ENCODE assay signal across 9 cellular contexts in the genomic region with DNA sequence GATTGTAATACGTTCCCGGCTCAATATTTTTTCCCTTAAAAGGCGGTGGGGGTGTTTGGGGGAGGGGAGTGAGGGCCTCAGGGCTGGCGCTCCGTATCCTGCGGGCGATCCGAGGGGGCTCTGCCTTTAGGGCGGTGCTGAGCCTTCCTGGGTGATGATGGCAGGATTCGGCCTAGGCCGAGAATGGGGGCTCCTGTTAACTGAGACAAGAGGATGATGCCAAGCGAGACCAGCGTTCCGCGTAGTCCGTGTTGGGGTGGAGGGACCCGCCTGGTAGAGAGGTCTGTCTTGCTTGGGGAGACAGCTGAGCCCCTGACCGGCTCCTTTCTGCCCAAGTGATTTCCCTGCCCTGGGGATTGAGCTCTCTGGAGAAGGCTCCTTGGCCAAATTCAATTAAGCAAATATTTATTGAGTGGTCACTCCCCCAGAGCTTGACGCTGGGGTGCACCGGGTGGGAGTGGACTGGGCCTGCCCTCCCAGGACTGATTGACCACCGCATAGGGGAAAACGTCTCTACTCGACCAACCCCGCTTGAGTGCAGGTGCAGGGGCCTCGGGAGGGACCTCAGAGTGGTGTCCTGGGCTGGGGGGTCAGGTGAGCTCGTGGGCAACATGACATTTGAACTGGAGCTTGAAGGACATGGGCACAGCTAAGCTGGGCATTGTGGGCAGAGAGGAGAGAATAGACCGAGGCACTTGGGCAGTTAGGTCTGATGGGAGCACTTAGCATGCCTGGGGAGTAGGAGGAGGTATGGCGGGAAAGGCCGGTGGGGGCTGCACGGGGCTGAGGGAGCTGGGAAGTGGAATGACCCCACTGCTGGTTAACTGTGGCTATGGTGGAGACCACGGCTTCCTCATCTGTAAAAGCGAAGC. TPM values are rescaled to one million over a fixed set of nuclear protein-coding genes. Genes with fewer than 3 reads are reported as not detected.
DNase-seq lines count a peak whose midpoint lies in the region; ATAC-seq, FAIRE-seq and TF ChIP-seq lines count a peak whose summit lies in the region.
"Had no signal": no experiment of that assay in that cellular context is flagged by ENCODE, and none has a peak within 500 bp of the region (broad histone marks: within the 10 kb centered on the region; RNA-seq: fewer than 3 reads in every experiment).

No MANE protein-coding gene starts in this region.

- H3K4me1 ChIP-seq in HepG2 (ENCODE audit: insufficient read depth, low read length) = peaks cover 72% of the 10 kb centered on the region

- no peak overlapping the region for H2AFZ ChIP-seq in HepG2 (ENCODE audit: low read length)

- peak overlapping the region; percentile 94 for H3K4me2 ChIP-seq in HepG2 (ENCODE audit: low read depth, low read length)

- peak overlapping the region; percentile 77 to 82 (median 79) for H3K4me3 ChIP-seq in HepG2 (replicated peaks in 1 of 3; ENCODE audit: insufficient read depth in 1 of 3, low read depth in 2 of 3, low read length in 3 of 3)

- CTCF ChIA-PET in HepG2 (lab: Yijun Ruan, JAX; ENCODE audit: low intra/inter-chr PET ratio, low total read pairs) = no interaction called here

- peaks cover 50% of the 10 kb centered on the region for H3K27me3 Mint-ChIP-seq in T-helper 1 cell treated with Interleukin-12 subunit alpha and Interleukin-12 subunit beta and Interleukin-4 antibody, amounts not matched to agents 30 μg/mL and 1 μg/mL, for 36 hours (ENCODE audit: low read depth)
- H3K27me3 Mint-ChIP-seq in activated T-helper 2 cell treated with anti-CD3 and anti-CD28 coated beads, Interferon-gamma antibody, Interleukin-2, Interleukin-4, amounts not matched to agents 10 μg/mL and 5 μg/mL and 100 μg/mL, durations not matched to agents 14 hours and 24 hours and 36 hours (ENCODE audit: low read depth) = peaks cover 46% of the 10 kb centered on the region

- no peak for ATAC-seq in HepG2

- DNase-seq in T-helper 1 cell = no peak
- no peak for DNase-seq in activated T-helper 2 cell treated with anti-CD3 and anti-CD28 coated beads, Interferon-gamma antibody, Interleukin-2, Interleukin-4, amounts not matched to agents 10 μg/mL and 5 μg/mL and 100 μg/mL, durations not matched to agents 14 hours and 24 hours and 36 hours (ENCODE audit: low spot score)
- no peak for DNase-seq in HepG2 (ENCODE audit: low spot score)
- no peak for DNase-seq in substantia nigra (lab: John Stamatoyannopoulos, UW)
- no peak for DNase-seq in stimulated activated CD8-positive, alpha-beta memory T cell treated with anti-CD3 and anti-CD28 coated beads, Interleukin-4, amount 100 ng/mL, for 48 hours
- DNase-seq in SIG-M5 (lab: John Stamatoyannopoulos, UW) = no peak
- DNase-seq in DMS53 (lab: John Stamatoyannopoulos, UW) = no peak
- DNase-seq: erythroblast had no signal

- no peaks in the 10 kb centered on the region for H3K36me3 Mint-ChIP-seq in T-helper 1 cell treated with Interleukin-12 subunit alpha and Interleukin-12 subunit beta and Interleukin-4 antibody, amounts not matched to agents 30 μg/mL and 1 μg/mL, for 36 hours (ENCODE audit: low read depth)
- no peaks in the 10 kb centered on the region for H3K36me3 Mint-ChIP-seq in activated T-helper 2 cell treated with anti-CD3 and anti-CD28 coated beads, Interferon-gamma antibody, Interleukin-2, Interleukin-4, amounts not matched to agents 10 μg/mL and 5 μg/mL and 100 μg/mL, durations not matched to agents 14 hours and 24 hours and 36 hours (ENCODE audit: low read depth)

- no peaks in the 10 kb centered on the region for H3K9me3 ChIP-seq in HepG2 (ENCODE audit: low read length)

- no peak for TF ChIP-seq CTCF in HepG2 (CRISPR knock-in tag; IDR thresholded peaks at IDR 0.05)

- BruUV-seq in HepG2 (replicated peaks; lab: Mats Ljungman, UMichigan) = TSS peak; percentile 46

- intact Hi-C loops in activated T-helper 2 cell treated with anti-CD3 and anti-CD28 coated beads, Interferon-gamma antibody, Interleukin-2, Interleukin-4, amounts not matched to agents 10 μg/mL and 5 μg/mL and 100 μg/mL, durations not matched to agents 14 hours and 24 hours and 36 hours (cut with micrococcal nuclease) = no loop called here
- intact Hi-C loops in HepG2 (cut with micrococcal nuclease; ENCODE audit: unreplicated experiment) = loop anchor here (10.0 kb wide), 1 partner anchor 53 kb away; no protein-coding TSS in a partner anchor

- FAIRE-seq in HepG2 (lab: Jason Lieb, UNC) = no peak

- peaks cover 3% of the 10 kb centered on the region for H3K4me1 Mint-ChIP-seq in T-helper 1 cell treated with Interleukin-12 subunit alpha and Interleukin-12 subunit beta and Interleukin-4 antibody, amounts not matched to agents 30 μg/mL and 1 μg/mL, for 36 hours (ENCODE audit: low read depth)
- peaks cover 5% of the 10 kb centered on the region for H3K4me1 Mint-ChIP-seq in activated T-helper 2 cell treated with anti-CD3 and anti-CD28 coated beads, Interferon-gamma antibody, Interleukin-2, Interleukin-4, amounts not matched to agents 10 μg/mL and 5 μg/mL and 100 μg/mL, durations not matched to agents 14 hours and 24 hours and 36 hours (ENCODE audit: low read depth)

- H3K27ac ChIP-seq in HepG2 (ENCODE audit: extremely low read length, insufficient read depth, low read length) (peak overlapping the region; percentile 51), substantia nigra (ENCODE audit: low read depth, low read length, poor library complexity, severe bottlenecking) (peak overlapping the region; percentile 82)

- H4K20me1 ChIP-seq in HepG2 (ENCODE audit: insufficient read depth, low read length) = no peaks in the 10 kb centered on the region

- POLR2A ChIA-PET in HepG2 (lab: Yijun Ruan, JAX) = interaction anchor here (1.0 to 3.0 kb wide), 8 partner anchors 8 to 112 kb away, joined by 3 to 13 read pairs (median 4); partner anchors contain the start of gene RAB36

- no peak for TF ChIP-seq EP300 in HepG2 (IDR thresholded peaks at IDR 0.05; ENCODE audit: low read depth in 2 of 2, low read length in 2 of 2)
- TF ChIP-seq EP300 in HepG2 (CRISPR knock-in tag; IDR thresholded peaks at IDR 0.05; ENCODE audit: borderline replicate concordance) = no peak

- WGBS in HepG2 (ENCODE audit: low lambda C conversion rate) = 20% methylated on average over 26 of the region's 32 CpGs

- H3K4me3 Mint-ChIP-seq in T-helper 1 cell treated with Interleukin-12 subunit alpha and Interleukin-12 subunit beta and Interleukin-4 antibody, amounts not matched to agents 30 μg/mL and 1 μg/mL, for 36 hours = peak overlapping the region; percentile 61
- H3K4me3 Mint-ChIP-seq in activated T-helper 2 cell treated with anti-CD3 and anti-CD28 coated beads, Interferon-gamma antibody, Interleukin-2, Interleukin-4, amounts not matched to agents 10 μg/mL and 5 μg/mL and 100 μg/mL, durations not matched to agents 14 hours and 24 hours and 36 hours (ENCODE audit: low read depth) = peak overlapping the region; percentile 67

- no peak for TF ChIP-seq POLR2A in HepG2 (IDR thresholded peaks at IDR 0.05; ENCODE audit: insufficient read depth in 1 of 2, low read depth in 2 of 2, low read length in 2 of 2)

- peak overlapping the region; percentile 82 for H3K9ac ChIP-seq in HepG2 (ENCODE audit: insufficient read depth, low read depth, low read length)

- in situ Hi-C loops in HepG2 (cut with HindIII; ENCODE audit: extremely low pct_ligation_motif_present, low pct_unique_long_range_greater_than_20kb) = no loop called here

- peaks cover 48% of the 10 kb centered on the region for H3K79me2 ChIP-seq in HepG2 (ENCODE audit: insufficient read depth, low read length)

- no peaks in the 10 kb centered on the region for H3K9me3 Mint-ChIP-seq in T-helper 1 cell treated with Interleukin-12 subunit alpha and Interleukin-12 subunit beta and Interleukin-4 antibody, amounts not matched to agents 30 μg/mL and 1 μg/mL, for 36 hours
- H3K9me3 Mint-ChIP-seq in activated T-helper 2 cell treated with anti-CD3 and anti-CD28 coated beads, Interferon-gamma antibody, Interleukin-2, Interleukin-4, amounts not matched to agents 10 μg/mL and 5 μg/mL and 100 μg/mL, durations not matched to agents 14 hours and 24 hours and 36 hours = no peaks in the 10 kb centered on the region

- H3K27me3 ChIP-seq in HepG2 (ENCODE audit: control insufficient read depth in 1 of 2, insufficient read depth in 2 of 2, low read length in 2 of 2) = peaks cover 0 to 20% of the 10 kb centered on the region in 2 experiments; a peak in 2 of 5 replicates

- H3K27ac Mint-ChIP-seq in T-helper 1 cell treated with Interleukin-12 subunit alpha and Interleukin-12 subunit beta and Interleukin-4 antibody, amounts not matched to agents 30 μg/mL and 1 μg/mL, for 36 hours = no peak overlapping the region
- no peak overlapping the region for H3K27ac Mint-ChIP-seq in activated T-helper 2 cell treated with anti-CD3 and anti-CD28 coated beads, Interferon-gamma antibody, Interleukin-2, Interleukin-4, amounts not matched to agents 10 μg/mL and 5 μg/mL and 100 μg/mL, durations not matched to agents 14 hours and 24 hours and 36 hours

- no peaks in the 10 kb centered on the region for H3K36me3 ChIP-seq in HepG2 (replicated peaks in 1 of 2; ENCODE audit: control insufficient read depth in 1 of 2, insufficient read depth in 2 of 2, low read length in 2 of 2)

- TF ChIP-seq RAD21 in HepG2 (CRISPR knock-in tag; IDR thresholded peaks at IDR 0.05) = no peak

RNA-seq across cellular contexts. Expression of gene GNAZ, which starts 1.1 kb away (rescaled TPM):
- total RNA-seq in activated T-helper 2 cell treated with anti-CD3 and anti-CD28 coated beads, Interferon-gamma antibody, Interleukin-2, Interleukin-4, amounts not matched to agents 10 μg/mL and 5 μg/mL and 100 μg/mL, durations not matched to agents 14 hours and 24 hours and 36 hours = 0.32 and 0.39 TPM in 2 replicates
- total RNA-seq in HepG2 (2016; rRNA removed; fragmentation: Illumina TruSeq; extraction: Trizol) = 22.3 and 22.8 TPM in 2 replicates
- 16.3 and 16.9 TPM in 2 replicates for total RNA-seq in HepG2 (2016; cell fraction: cytosol; rRNA removed; fragmentation: Illumina TruSeq; extraction: Trizol; ENCODE audit: low read depth)
- total RNA-seq in HepG2 (2016; cell fraction: insoluble cytoplasmic fraction; rRNA removed; fragmentation: Illumina TruSeq; extraction: Trizol) = 19.4 and 21.2 TPM in 2 replicates
- 39.6 and 41.4 TPM in 2 replicates for total RNA-seq in HepG2 (2016; cell fraction: membrane; rRNA removed; fragmentation: Illumina TruSeq; extraction: Trizol)
- total RNA-seq in HepG2 (2016; cell fraction: nucleus; rRNA removed; fragmentation: Illumina TruSeq; extraction: Trizol) = 11.5 and 12.9 TPM in 2 replicates
- polyA plus RNA-seq in HepG2 (2011; rRNA removed) = 11.4 and 16.2 TPM in 2 replicates
- 16.1 and 16.8 TPM in 2 replicates for polyA plus RNA-seq in HepG2 (2011; cell fraction: cytosol; rRNA removed)
- polyA plus RNA-seq in HepG2 (2011; cell fraction: nucleus; rRNA removed) = 10.1 and 15.9 TPM in 2 replicates
- polyA plus RNA-seq in HepG2 (2012) = 10.4 and 16.9 TPM in 2 replicates
- 10.5 and 11.3 TPM in 2 replicates for polyA plus RNA-seq in HepG2 (2016; cell fraction: cytosol; fragmentation: Illumina TruSeq; extraction: Trizol; ENCODE audit: low read depth)
- 20.3 and 22.4 TPM in 2 replicates for polyA plus RNA-seq in HepG2 (2016; cell fraction: insoluble cytoplasmic fraction; fragmentation: Illumina TruSeq; extraction: Trizol; ENCODE audit: low read depth)
- 27.3 and 30.4 TPM in 2 replicates for polyA plus RNA-seq in HepG2 (2016; cell fraction: membrane; fragmentation: Illumina TruSeq; extraction: Trizol; ENCODE audit: low read depth)
- polyA plus RNA-seq in HepG2 (2016; cell fraction: nucleus; fragmentation: Illumina TruSeq; extraction: Trizol; ENCODE audit: insufficient read depth, low read depth) = 19.7 and 20.5 TPM in 2 replicates
- polyA minus RNA-seq in HepG2 (2011; rRNA and poly(A)+ RNA removed; ENCODE audit: low replicate concordance) = 9.8 and 19.7 TPM in 2 replicates
- polyA minus RNA-seq in HepG2 (2011; cell fraction: cytosol; rRNA and poly(A)+ RNA removed) = 10.9 and 12.2 TPM in 2 replicates
- 5.7 and 8.5 TPM in 2 replicates for polyA minus RNA-seq in HepG2 (2011; cell fraction: nucleus; rRNA and poly(A)+ RNA removed)
